Comparison of ENCODE assay signal across 13 cellular contexts in genomic region chr1:8089535-8090228, GRCh38.
DNase-seq lines count a peak whose midpoint lies in the region; ATAC-seq and TF ChIP-seq lines count a peak whose summit lies in the region.
"Had no signal": no experiment of that assay in that cellular context is flagged by ENCODE, and none has a peak within 500 bp of the region (broad histone marks: within the 10 kb centered on the region; RNA-seq: fewer than 3 reads in every experiment).

No MANE protein-coding gene starts in this region.

- H3K4me3 Mint-ChIP-seq in GM23338, result no peak overlapping the region
- H3K4me3 Mint-ChIP-seq: immature natural killer cell, nephron had no signal

- no peak overlapping the region for H3K27ac Mint-ChIP-seq in GM23338

- H3K4me3 ChIP-seq in AG04450 (ENCODE audit: low read depth, low read length), result no peak overlapping the region
- no peak overlapping the region for H3K4me3 ChIP-seq in GM23338
- H3K4me3 ChIP-seq in astrocyte of the spinal cord (ENCODE audit: low read depth, low read length), result no peak overlapping the region
- H3K4me3 ChIP-seq: adrenal gland had no signal

- no peaks in the 10 kb centered on the region for H3F3A ChIP-seq in GM23338 (replicated peaks; ENCODE audit: low read depth)

- no peaks in the 10 kb centered on the region for H3K36me3 ChIP-seq in GM23338 (ENCODE audit: insufficient read depth)
- H3K36me3 ChIP-seq: adrenal gland had no signal

- no peaks in the 10 kb centered on the region; the same call in 1 of the 3 replicates for H3K9me3 Mint-ChIP-seq in GM23338
- H3K9me3 Mint-ChIP-seq: immature natural killer cell had no signal

- no peak overlapping the region for H3K4me2 ChIP-seq in GM23338

- no peaks in the 10 kb centered on the region for H3K9me3 ChIP-seq in AG04450 (ENCODE audit: control insufficient read depth, insufficient read depth, low read length)
- H3K9me3 ChIP-seq: adrenal gland had no signal

- no peaks in the 10 kb centered on the region for H3K4me1 ChIP-seq in GM23338 (ENCODE audit: insufficient read depth)

- H4K20me1 ChIP-seq in GM23338 (replicated peaks; ENCODE audit: insufficient read depth), result no peaks in the 10 kb centered on the region

- peak overlapping the region; percentile 76; the same call in 1 of the 2 replicates for H2AFZ ChIP-seq in GM23338

- 0 out of 2 replicates have a peak, but pooled peaks cover 4% of the 10 kb centered on the region for H3K9me2 ChIP-seq in GM23338 (ENCODE audit: insufficient read depth)

- CTCF ChIA-PET in AG04450 (lab: Charles Lee), result interaction anchor here (0.6 to 1.1 kb wide), 2 partner anchors 59 to 221 kb away, joined by 3 read pairs; no protein-coding TSS in a partner anchor

- no peaks in the 10 kb centered on the region; the same call in 2 of the 3 replicates for H3K4me1 Mint-ChIP-seq in GM23338
- H3K4me1 Mint-ChIP-seq: immature natural killer cell had no signal

- peaks cover 4% of the 10 kb centered on the region for H3K27me3 Mint-ChIP-seq in GM23338 (ENCODE audit: insufficient read depth, low read depth, poor library complexity)

- DNase-seq in AG04450 (ENCODE audit: low read depth, low spot score) (no peak), GM23338 (ENCODE audit: low spot score) (no peak), astrocyte of the spinal cord (ENCODE audit: low read depth, low spot score) (peak; percentile 46), myocyte (ENCODE audit: low read depth) (peak; percentile 92), NCI-H2227 treated with DMSO at 0.1 percent for 48 hours (lab: John Stamatoyannopoulos, UW) (no peak), NCI-H748 treated with DMSO at 0.1 percent for 48 hours (lab: John Stamatoyannopoulos, UW) (no peak)
- no peak for DNase-seq in activated CD8-positive, alpha-beta memory T cell treated with anti-CD3 and anti-CD28 coated beads, Interleukin-2, amount 50 U/mL, for 4 hours
- DNase-seq: adrenal gland, immature natural killer cell, NCI-H1417 treated with DMSO at 0.1 percent for 48 hours, NCI-H774 had no signal

- H3K79me2 ChIP-seq in GM23338 (replicated peaks; ENCODE audit: insufficient read depth), result no peaks in the 10 kb centered on the region

- no peaks in the 10 kb centered on the region for H3K36me3 Mint-ChIP-seq in GM23338 (ENCODE audit: low read depth)

- H3K27me3 ChIP-seq in AG04450 (ENCODE audit: control insufficient read depth, insufficient read depth, low read length) (no peaks in the 10 kb centered on the region), GM23338 (ENCODE audit: insufficient read depth) (no peaks in the 10 kb centered on the region)
- H3K27me3 ChIP-seq: adrenal gland had no signal

- POLR2A ChIA-PET in AG04450 (lab: Yijun Ruan, JAX), result interaction anchor here (0.6 to 1.6 kb wide), 2 partner anchors 12 to 61 kb away, joined by 3 to 5 read pairs; no protein-coding TSS in a partner anchor

- TF ChIP-seq CTCF in AG04450 (IDR thresholded peaks at IDR 0.05; ENCODE audit: low read depth, low read length), result no peak
- TF ChIP-seq CTCF in GM23338 (conservative IDR thresholded peaks at IDR 0.05; ENCODE audit: low read depth in 2 of 2), result no peak
- no peak for TF ChIP-seq CTCF in astrocyte of the spinal cord (IDR thresholded peaks at IDR 0.05; ENCODE audit: low read depth, low read length)

- peak overlapping the region; percentile 88 for H3K27ac ChIP-seq in AG04450 (ENCODE audit: low read depth, low read length)
- no peak overlapping the region for H3K27ac ChIP-seq in GM23338 (ENCODE audit: low read depth)

- in situ Hi-C loops in astrocyte of the spinal cord (cut with HindIII; ENCODE audit: low sequenced_read_pairs), result no loop called here

- ATAC-seq in GM23338 (no peak), HG03457 (IDR thresholded peaks at IDR 0.05; ENCODE audit: unreplicated experiment) (no peak)

TF ChIP-seq in GM23338, 12 proteins besides CTCF, POLR2A, EP300 and RAD21 (continues in another document):
- TF ChIP-seq ZNF462 (CRISPR knock-in tag; IDR thresholded peaks at IDR 0.05) (no peak), EZH2 (IDR thresholded peaks at IDR 0.05; ENCODE audit: low read depth, unreplicated experiment) (no peak), REST (IDR thresholded peaks at IDR 0.05; ENCODE audit: unreplicated experiment) (no peak), JUNB (IDR thresholded peaks at IDR 0.05; ENCODE audit: unreplicated experiment) (no peak), CREB1 (CRISPR knock-in tag; IDR thresholded peaks at IDR 0.05; ENCODE audit: low read depth) (no peak), EZH2phosphoT487 (IDR thresholded peaks at IDR 0.05; ENCODE audit: unreplicated experiment) (no peak), NANOG (IDR thresholded peaks at IDR 0.05; ENCODE audit: borderline replicate concordance) (no peak)

Comparison
In these comparisons a context has a peak if more than half of its experiments do, and no peak if none do; other contexts are left out.
1. DNase-seq: peak in astrocyte of the spinal cord (single experiment) and myocyte (single experiment); none in AG04450 (single experiment), GM23338 (single experiment), NCI-H2227 treated with DMSO at 0.1 percent for 48 hours (single experiment), activated CD8-positive, alpha-beta memory T cell treated with anti-CD3 and anti-CD28 coated beads, Interleukin-2, amount 50 U/mL, for 4 hours (single experiment) and NCI-H748 treated with DMSO at 0.1 percent for 48 hours (single experiment).